Comparison of ENCODE assay signal across 33 cellular contexts in genomic region chr10:81386817-81387216, GRCh38.
"Had no signal": no experiment of that assay in that cellular context is flagged by ENCODE, and none has a peak within 500 bp of the region (broad histone marks: within the 10 kb centered on the region; RNA-seq: fewer than 3 reads in every experiment).

No MANE protein-coding gene starts in this region.

- H3K27ac ChIP-seq: adrenal gland, ascending aorta, body of pancreas, brain microvascular endothelial cell, breast epithelium, cardiac muscle cell had no signal

- H3K27me3 ChIP-seq: adrenal gland, ascending aorta, body of pancreas, brain microvascular endothelial cell, breast epithelium, cardiac muscle cell had no signal

- H3K36me3 ChIP-seq: adrenal gland, ascending aorta, brain microvascular endothelial cell, breast epithelium, cardiac muscle cell had no signal

- H3K9me3 ChIP-seq: adrenal gland, ascending aorta, body of pancreas had no signal

- H3K4me1 ChIP-seq: adrenal gland, ascending aorta, body of pancreas, breast epithelium had no signal

- ATAC-seq: activated naive CD4-positive, alpha-beta T cell treated with anti-CD3 and anti-CD28 coated beads, Interleukin-2, amount 50 U/mL, for 72 hours; activated naive CD8-positive, alpha-beta T cell treated with anti-CD3 and anti-CD28 coated beads, Interleukin-2, amount 50 U/mL, for 24 hours; activated T-cell treated with anti-CD3 and anti-CD28 coated beads, Interleukin-2, amount 50 U/mL, for 4 hours; activated T-cell treated with anti-CD3 and anti-CD28 coated beads, Interleukin-2, amount 50 U/mL, for 72 hours; activated T-helper 17 cell treated with anti-CD3 and anti-CD28 coated beads, Interleukin-2, amount 50 U/mL, for 72 hours; body of pancreas had no signal

- H3K4me3 ChIP-seq: adrenal gland, ascending aorta, body of pancreas, breast epithelium, cardiac muscle cell had no signal

- DNase-seq: activated effector memory CD4-positive, alpha-beta T cell treated with anti-CD3 and anti-CD28 coated beads, Interleukin-2, amount 50 U/mL, for 16 hours; activated effector memory CD4-positive, alpha-beta T cell treated with Interleukin-2 at 50 U/mL for 16 hours; activated gamma-delta T cell; activated gamma-delta T cell treated with Interleukin-2 at 50 U/mL for 16 hours; activated naive CD4-positive, alpha-beta T cell; activated naive CD4-positive, alpha-beta T cell treated with anti-CD3 and anti-CD28 coated beads for 36 hours; activated naive CD4-positive, alpha-beta T cell treated with anti-CD3 and anti-CD28 coated beads, Interleukin-2, amount 10 ng/mL, durations not matched to agents 7 days and 5 days; activated naive CD4-positive, alpha-beta T cell treated with anti-CD3 and anti-CD28 coated beads, Interleukin-2, amount 50 U/mL, for 16 hours; activated naive CD4-positive, alpha-beta T cell treated with Interleukin-2 at 50 U/mL for 16 hours; activated naive CD8-positive, alpha-beta T cell treated with anti-CD3 and anti-CD28 coated beads for 36 hours; activated naive CD8-positive, alpha-beta T cell treated with anti-CD3 and anti-CD28 coated beads, Interleukin-2, amount 10 ng/mL, durations not matched to agents 7 days and 5 days; activated naive CD8-positive, alpha-beta T cell treated with anti-CD3 and anti-CD28 coated beads, Interleukin-2, amount 50 U/mL, for 24 hours; activated T-cell treated with anti-CD3 and anti-CD28 coated beads for 4 hours; activated T-cell treated with anti-CD3 and anti-CD28 coated beads, Interleukin-2, amount 50 U/mL, for 1 hour; activated T-cell treated with anti-CD3 and anti-CD28 coated beads, Interleukin-2, amount 50 U/mL, for 24 hours; activated T-cell treated with anti-CD3 and anti-CD28 coated beads, Interleukin-2, amount 50 U/mL, for 4 hours; activated T-cell treated with anti-CD3 and anti-CD28 coated beads, Interleukin-2, amount 50 U/mL, for 48 hours; activated T-cell treated with anti-CD3 and anti-CD28 coated beads, Interleukin-2, amount 50 U/mL, for 72 hours; adrenal gland; amniotic stem cell; amygdala; anterior cingulate cortex; aorta; body of pancreas; brain microvascular endothelial cell; caudate nucleus; central memory CD4-positive, alpha-beta T cell; cerebellar nuclear complex had no signal
